ENCODE assay signal across 10 cellular contexts in the genomic region with DNA sequence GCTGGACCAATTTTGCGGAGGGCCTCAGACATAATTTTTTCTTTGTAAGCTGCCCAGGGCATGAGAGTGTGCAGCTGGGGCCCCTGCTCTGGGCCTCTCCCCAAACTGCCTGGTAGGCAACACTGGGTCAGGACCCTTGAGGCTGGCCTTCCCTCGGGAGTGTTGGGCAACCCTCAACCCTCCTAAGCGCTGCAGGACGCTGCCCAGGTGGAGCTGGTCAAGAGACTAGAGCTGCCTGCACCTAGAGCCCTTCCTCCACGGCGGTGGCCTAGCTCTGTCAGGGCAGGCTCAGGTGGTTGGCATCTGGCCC. TPM values are rescaled to one million over a fixed set of nuclear protein-coding genes. Genes with fewer than 3 reads are reported as not detected.
A peak's percentile ranks its signal among the peaks of the same experiment; 100 is the strongest.
DNase-seq lines count a peak whose midpoint lies in the region; FAIRE-seq and TF ChIP-seq lines count a peak whose summit lies in the region.
"Had no signal": no experiment of that assay in that cellular context is flagged by ENCODE, and none has a peak within 500 bp of the region (broad histone marks: within the 10 kb centered on the region; RNA-seq: fewer than 3 reads in every experiment).

No MANE protein-coding gene starts in this region.

- H3K4me3 ChIP-seq in CD4-positive, alpha-beta memory T cell (ENCODE audit: low read length in 2 of 2): peak overlapping the region in 1 of 2 donors; percentile 32
- peak overlapping the region; percentile 85 for H3K4me3 ChIP-seq in LNCaP clone FGC (ENCODE audit: low read depth, low read length)

- H3K36me3 ChIP-seq in CD4-positive, alpha-beta memory T cell (ENCODE audit: insufficient read depth, low read length): peaks cover 37% of the 10 kb centered on the region

- peak overlapping the region in 7 of 8 donors; percentile 17 to 63 (median 46) for H3K4me3 Mint-ChIP-seq in CD4-positive, alpha-beta memory T cell
- H3K4me3 Mint-ChIP-seq in endothelial cell (ENCODE audit: unreplicated experiment): peak overlapping the region; percentile 25
- peak overlapping the region; percentile 95 for H3K4me3 Mint-ChIP-seq in neural crest cell

- H3K27me3 Mint-ChIP-seq in CD4-positive, alpha-beta memory T cell: peaks cover 4 to 10% of the 10 kb centered on the region in 2 donors
- H3K27me3 Mint-ChIP-seq in endothelial cell (ENCODE audit: unreplicated experiment) (peaks cover 8% of the 10 kb centered on the region), neural crest cell (ENCODE audit: low read depth) (no peaks in the 10 kb centered on the region)

- H3K27ac ChIP-seq in CD4-positive, alpha-beta memory T cell (ENCODE audit: low read depth, low read length): no peak overlapping the region

- DNase-seq in CD4-positive, alpha-beta memory T cell: no peak
- DNase-seq in LNCaP clone FGC (ENCODE audit: low read depth) (no peak), endothelial cell (ENCODE audit: low spot score) (no peak), neural crest cell (ENCODE audit: low read depth, low spot score) (no peak), SHP77 treated with DMSO at 0.1 percent for 48 hours (lab: John Stamatoyannopoulos, UW) (no peak), urothelium cell line (ENCODE audit: low spot score) (no peak), NCI-H1436 (lab: John Stamatoyannopoulos, UW) (no peak)
- DNase-seq in activated CD4-positive, CD25-positive, alpha-beta regulatory T cell treated with anti-CD3 and anti-CD28 coated beads, Interleukin-2, amount 50 U/mL, for 72 hours: no peak
- DNase-seq: T-helper 9 cell had no signal

- peaks cover 5 to 23% (median 13%) of the 10 kb centered on the region in 4 donors for H3K4me1 Mint-ChIP-seq in CD4-positive, alpha-beta memory T cell
- H3K4me1 Mint-ChIP-seq in endothelial cell (ENCODE audit: unreplicated experiment): peaks cover 17% of the 10 kb centered on the region
- peaks cover 28% of the 10 kb centered on the region for H3K4me1 Mint-ChIP-seq in neural crest cell

- no peak for FAIRE-seq in urothelium cell line (lab: Jason Lieb, UNC)
- FAIRE-seq: endometrium had no signal

- H3K27me3 ChIP-seq in CD4-positive, alpha-beta memory T cell (ENCODE audit: insufficient read depth, low read length): peaks cover 11% of the 10 kb centered on the region

- H3K9me3 Mint-ChIP-seq in CD4-positive, alpha-beta memory T cell: no peaks in the 10 kb centered on the region
- H3K9me3 Mint-ChIP-seq in endothelial cell (ENCODE audit: unreplicated experiment) (no peaks in the 10 kb centered on the region), neural crest cell (no peaks in the 10 kb centered on the region)

- H3K36me3 Mint-ChIP-seq in CD4-positive, alpha-beta memory T cell: peaks cover 41 to 46% of the 10 kb centered on the region in 2 donors
- peaks cover 34% of the 10 kb centered on the region for H3K36me3 Mint-ChIP-seq in endothelial cell (ENCODE audit: low read depth, unreplicated experiment)
- peaks cover 14% of the 10 kb centered on the region for H3K36me3 Mint-ChIP-seq in neural crest cell (ENCODE audit: low read depth)

- no peaks in the 10 kb centered on the region for H3K9me3 ChIP-seq in CD4-positive, alpha-beta memory T cell (ENCODE audit: control insufficient read depth in 1 of 2, low read length in 2 of 2)

- CTCF ChIA-PET in CD4-positive, alpha-beta memory T cell (lab: Charles Lee; ENCODE audit: partially characterized antibody): interaction anchor here (0.6 to 1.3 kb wide), 3 partner anchors 8 to 535 kb away, joined by 3 to 7 read pairs (median 3); a partner anchor contains a TSS

- intact Hi-C loops in CD4-positive, alpha-beta memory T cell (cut with micrococcal nuclease): no loop called here

- POLR2A ChIA-PET in CD4-positive, alpha-beta memory T cell (lab: Charles Lee; ENCODE audit: partially characterized antibody): interaction anchor here (1.0 to 1.4 kb wide), 2 partner anchors 8 to 10 kb away, joined by 3 to 6 read pairs; a partner anchor contains a TSS

- TF ChIP-seq CTCF in LNCaP clone FGC (IDR thresholded peaks at IDR 0.05; ENCODE audit: control insufficient read depth, extremely low read depth, insufficient read depth) (no peak), endothelial cell (IDR thresholded peaks at IDR 0.05; ENCODE audit: unreplicated experiment) (no peak), neural crest cell (conservative IDR thresholded peaks at IDR 0.05) (no peak)

- H3K27ac Mint-ChIP-seq in CD4-positive, alpha-beta memory T cell: no peak overlapping the region
- H3K27ac Mint-ChIP-seq in endothelial cell (ENCODE audit: unreplicated experiment) (no peak overlapping the region), neural crest cell (ENCODE audit: unreplicated experiment) (no peak overlapping the region)

- H3K4me1 ChIP-seq in CD4-positive, alpha-beta memory T cell (ENCODE audit: insufficient read depth, low read length): peaks cover 20% of the 10 kb centered on the region

RNA-seq across cellular contexts. Expression of a gene that starts 0.5 kb away (rescaled TPM):
- total RNA-seq in CD4-positive, alpha-beta memory T cell: under 1 TPM; 0.78 to 0.93 TPM
- not detected for polyA plus RNA-seq in CD4-positive, alpha-beta memory T cell
- total RNA-seq in endothelial cell (ENCODE audit: unreplicated experiment): 164 TPM
- total RNA-seq in neural crest cell: 195 and 216 TPM in 2 replicates

RNA-seq across cellular contexts. Expression of a gene that starts 9.8 kb away (rescaled TPM):
- 10 to 100 TPM; 66.9 to 68.0 TPM for total RNA-seq in CD4-positive, alpha-beta memory T cell
- polyA plus RNA-seq in CD4-positive, alpha-beta memory T cell: 100 to 1,000 TPM; 195 to 333 TPM
- total RNA-seq in endothelial cell (ENCODE audit: unreplicated experiment) (95.1 TPM), neural crest cell (64.4 and 65.6 TPM in 2 replicates)

RNA-seq across cellular contexts. Expression of a gene that starts 17.4 kb away (rescaled TPM):
- 10 to 100 TPM; 97.4 to 99.2 TPM for total RNA-seq in CD4-positive, alpha-beta memory T cell
- 10 to 100 TPM; 10.8 to 17.1 TPM for polyA plus RNA-seq in CD4-positive, alpha-beta memory T cell
- 163 TPM for total RNA-seq in endothelial cell (ENCODE audit: unreplicated experiment)
- 183 and 189 TPM in 2 replicates for total RNA-seq in neural crest cell

RNA-seq across cellular contexts. Expression of a gene that starts 28.2 kb away (rescaled TPM):
- 1 to 10 TPM; 4.6 to 5.4 TPM for total RNA-seq in CD4-positive, alpha-beta memory T cell
- polyA plus RNA-seq in CD4-positive, alpha-beta memory T cell: under 1 TPM in 1 of 2 donors, not detected in 1; 0.29 TPM
- total RNA-seq in endothelial cell (ENCODE audit: unreplicated experiment) (0.62 TPM), neural crest cell (7.4 and 10.4 TPM in 2 replicates)

RNA-seq across cellular contexts. Expression of a gene that starts 47.7 kb away (rescaled TPM):
- 100 to 1,000 TPM; 414 to 428 TPM for total RNA-seq in CD4-positive, alpha-beta memory T cell
- 100 to 1,000 TPM; 281 to 298 TPM for polyA plus RNA-seq in CD4-positive, alpha-beta memory T cell
- total RNA-seq in endothelial cell (ENCODE audit: unreplicated experiment) (0.33 TPM), neural crest cell (0.30 and 0.39 TPM in 2 replicates)

Comparison
In these comparisons a context has a peak if more than half of its experiments do, and no peak if none do; other contexts are left out.
1. H3K4me3 Mint-ChIP-seq: peak in every context shown above with its lines; median percentile 95 in neural crest cell; 46 in CD4-positive, alpha-beta memory T cell; 25 in endothelial cell.
2. RNA of a gene that starts 0.5 kb away (total RNA-seq): 195 to 216 TPM in neural crest cell and 164 TPM in endothelial cell (single experiment); 0.78 to 0.93 TPM in CD4-positive, alpha-beta memory T cell; every median in the first group is over 10 times any median in the second.